ENCODE assay signal across 8 cellular contexts in the genomic region with DNA sequence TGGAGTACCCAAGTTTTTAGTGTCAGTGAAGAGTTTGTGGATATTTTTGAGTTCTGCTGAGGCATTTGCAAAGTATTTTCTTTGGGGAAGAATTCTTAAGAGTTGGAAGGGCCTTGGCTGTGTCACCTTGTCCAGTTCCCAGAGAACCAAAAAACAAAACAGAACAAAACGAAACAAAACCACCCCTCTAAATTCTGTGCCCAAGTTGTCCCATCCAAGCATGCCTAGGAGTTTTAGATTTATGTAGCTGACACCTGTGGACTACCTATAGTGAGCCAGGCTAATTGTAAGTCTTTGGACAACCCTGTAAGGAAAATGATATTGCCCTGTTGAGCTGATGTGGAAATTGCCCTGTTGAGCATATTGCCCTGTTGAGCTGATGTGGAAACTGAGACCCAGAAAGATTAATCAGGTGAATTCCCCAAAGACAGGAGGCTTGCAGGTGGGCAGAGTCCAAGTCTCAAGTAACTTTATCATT. TPM values are rescaled to one million over a fixed set of nuclear protein-coding genes. Genes with fewer than 3 reads are reported as not detected.
DNase-seq lines count a peak whose midpoint lies in the region; ATAC-seq and TF ChIP-seq lines count a peak whose summit lies in the region.

No MANE protein-coding gene starts in this region.

- no peaks in the 10 kb centered on the region for H3K27me3 Mint-ChIP-seq in CD8-positive, alpha-beta memory T cell
- no peaks in the 10 kb centered on the region for H3K27me3 Mint-ChIP-seq in osteocyte (ENCODE audit: unreplicated experiment)

- H3K27ac Mint-ChIP-seq in CD8-positive, alpha-beta memory T cell, result peak overlapping the region; percentile 67 to 91 (median 77)
- H3K27ac Mint-ChIP-seq in osteocyte (ENCODE audit: unreplicated experiment), result peak overlapping the region; percentile 83

- no peak for TF ChIP-seq CTCF in Panc1 (IDR thresholded peaks at IDR 0.05)
- TF ChIP-seq CTCF in epithelial cell of proximal tubule (conservative IDR thresholded peaks at IDR 0.05; ENCODE audit: low read depth, low read length), result no peak
- no peak for TF ChIP-seq CTCF in osteocyte (IDR thresholded peaks at IDR 0.05)

- intact Hi-C loops in Panc1 (cut with micrococcal nuclease; ENCODE audit: unreplicated experiment), result no loop called here

- H3K9me3 ChIP-seq in CD8-positive, alpha-beta memory T cell (ENCODE audit: low read length), result no peaks in the 10 kb centered on the region
- H3K9me3 ChIP-seq in Panc1 (ENCODE audit: control insufficient read depth, insufficient read depth, low read depth, low read length), result no peaks in the 10 kb centered on the region

- peak overlapping the region; percentile 60 for H3K27ac ChIP-seq in CD8-positive, alpha-beta memory T cell (ENCODE audit: low read depth, low read length)
- peak overlapping the region; percentile 88 for H3K27ac ChIP-seq in Panc1 (ENCODE audit: low read length)

- no peak for DNase-seq in CD8-positive, alpha-beta memory T cell
- DNase-seq in Panc1 (ENCODE audit: low read depth, low spot score) (no peak), epithelial cell of proximal tubule (ENCODE audit: low read depth) (no peak), osteocyte (ENCODE audit: extremely low spot score, unreplicated experiment) (no peak), KG1 (lab: John Stamatoyannopoulos, UW) (no peak), OCI-M1 (lab: John Stamatoyannopoulos, UW) (no peak)
- DNase-seq in stimulated activated CD4-positive, alpha-beta T cell treated with anti-CD3 and anti-CD28 coated beads, Interleukin-15, amount 100 ng/mL, for 24 hours, result no peak
- no peak for DNase-seq in central memory CD4-positive, alpha-beta T cell

- H3K4me3 Mint-ChIP-seq in CD8-positive, alpha-beta memory T cell, result peak overlapping the region; percentile 82 to 93 (median 87)
- H3K4me3 Mint-ChIP-seq in osteocyte (ENCODE audit: unreplicated experiment), result peak overlapping the region; percentile 76

- H3K4me3 ChIP-seq in CD8-positive, alpha-beta memory T cell (ENCODE audit: low read length), result peak overlapping the region; percentile 71
- H3K4me3 ChIP-seq in Panc1 (ENCODE audit: low read depth in 2 of 2, low read length in 2 of 2) (peak overlapping the region; percentile 74 to 76), epithelial cell of proximal tubule (ENCODE audit: low read depth, low read length) (peak overlapping the region; percentile 63)

- no peaks in the 10 kb centered on the region for H3K27me3 ChIP-seq in CD8-positive, alpha-beta memory T cell (ENCODE audit: insufficient read depth, low read length, poor library complexity, severe bottlenecking)
- no peaks in the 10 kb centered on the region for H3K27me3 ChIP-seq in Panc1 (ENCODE audit: control insufficient read depth, insufficient read depth, low read length)

- peaks cover 26% of the 10 kb centered on the region for H3K4me1 ChIP-seq in CD8-positive, alpha-beta memory T cell (ENCODE audit: insufficient read depth, low read length)
- peaks cover 6% of the 10 kb centered on the region; the same call in 1 of the 2 replicates for H3K4me1 ChIP-seq in Panc1 (ENCODE audit: control insufficient read depth, insufficient read depth, low read length)

- CTCF ChIA-PET in CD8-positive, alpha-beta memory T cell (lab: Charles Lee), result interaction anchor here (1.5 to 2.7 kb wide), 6 partner anchors 9 to 287 kb away, joined by 3 to 12 read pairs (median 6); partner anchors contain the start of gene FAM50B
- CTCF ChIA-PET in Panc1 (lab: Charles Lee), result interaction anchor here (0.6 kb wide), 1 partner anchor 127 kb away, joined by 3 read pairs; no protein-coding TSS in a partner anchor

- H3K9me3 Mint-ChIP-seq in CD8-positive, alpha-beta memory T cell, result peaks cover 0 to 2% (median 0%) of the 10 kb centered on the region in 5 donors
- H3K9me3 Mint-ChIP-seq in osteocyte (ENCODE audit: unreplicated experiment), result peaks cover 2% of the 10 kb centered on the region

- in situ Hi-C loops in Panc1 (cut with HindIII; ENCODE audit: low pct_unique_long_range_greater_than_20kb, low sequenced_read_pairs), result no loop called here

- POLR2A ChIA-PET in CD8-positive, alpha-beta memory T cell (lab: Charles Lee), result interaction anchor here (1.6 to 2.5 kb wide), 4 partner anchors 77 to 288 kb away, joined by 5 to 37 read pairs (median 12); partner anchors contain the start of gene FAM50B
- POLR2A ChIA-PET in Panc1 (lab: Charles Lee), result interaction anchor here (0.8 kb wide), 1 partner anchor 115 kb away, joined by 3 read pairs; no protein-coding TSS in a partner anchor

- TSS peak; percentile 92 for BruUV-seq in Panc1 (replicated peaks; lab: Mats Ljungman, UMichigan)

- H3K4me1 Mint-ChIP-seq in CD8-positive, alpha-beta memory T cell, result peaks cover 43 to 69% (median 56%) of the 10 kb centered on the region in 3 donors
- peaks cover 23% of the 10 kb centered on the region for H3K4me1 Mint-ChIP-seq in osteocyte (ENCODE audit: unreplicated experiment)

- peaks cover 8% of the 10 kb centered on the region for H3K36me3 ChIP-seq in CD8-positive, alpha-beta memory T cell (ENCODE audit: insufficient read depth, low read length)
- no peaks in the 10 kb centered on the region for H3K36me3 ChIP-seq in Panc1 (ENCODE audit: control insufficient read depth, insufficient read depth, low read length)

- no peak for ATAC-seq in Panc1

- peaks cover 8 to 34% (median 16%) of the 10 kb centered on the region in 3 donors for H3K36me3 Mint-ChIP-seq in CD8-positive, alpha-beta memory T cell
- H3K36me3 Mint-ChIP-seq in osteocyte (ENCODE audit: unreplicated experiment), result peaks cover 12% of the 10 kb centered on the region

RNA-seq across cellular contexts. Expression of gene ECI2, which starts 1.0 kb away (rescaled TPM):
- 10 to 100 TPM; 28.7 to 29.5 TPM for total RNA-seq in CD8-positive, alpha-beta memory T cell
- polyA plus RNA-seq in CD8-positive, alpha-beta memory T cell, result 84.3 TPM
- total RNA-seq in Panc1 (2021; ENCODE audit: unreplicated experiment) (34.5 TPM), epithelial cell of proximal tubule (88.3 and 120 TPM in 2 replicates), osteocyte (34.5 and 37.8 TPM in 2 replicates)
- 31.6 TPM for polyA plus RNA-seq in Panc1 (2012; ENCODE audit: insufficient read length)

RNA-seq across cellular contexts. Expression of gene FAM217A, which starts 57.5 kb away (rescaled TPM):
- not detected for total RNA-seq in CD8-positive, alpha-beta memory T cell
- polyA plus RNA-seq in CD8-positive, alpha-beta memory T cell, result not detected
- total RNA-seq in Panc1 (2021; ENCODE audit: unreplicated experiment) (not detected), epithelial cell of proximal tubule (not detected in 2 replicates), osteocyte (not detected in 2 replicates)
- polyA plus RNA-seq in Panc1 (2012; ENCODE audit: insufficient read length), result not detected
